1 cellular context compared by ENCODE assay signal in the genomic region with DNA sequence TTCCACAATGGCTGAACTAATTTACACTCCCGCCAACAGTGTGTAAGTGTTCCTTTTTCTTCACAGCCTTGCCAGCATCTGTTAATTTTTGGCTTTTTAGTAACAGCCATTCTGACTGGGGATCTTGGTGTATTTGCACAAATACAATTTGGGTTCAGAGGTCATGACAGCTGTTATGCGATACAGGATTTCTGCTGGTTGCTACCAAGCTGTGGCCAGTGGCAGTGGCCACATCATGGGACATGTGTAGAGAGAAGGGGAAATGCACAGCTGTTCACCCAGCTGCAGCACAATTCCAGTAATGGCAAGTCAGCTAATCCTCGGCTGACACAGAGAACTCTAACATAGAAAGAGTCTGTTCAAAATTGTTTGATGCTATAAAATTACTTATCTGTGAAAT.
TF ChIP-seq lines count a peak whose summit lies in the region.

No MANE protein-coding gene starts in this region.

TF ChIP-seq in K562, 482 proteins besides CTCF, POLR2A, EP300 and RAD21:
- TF ChIP-seq NR2C1 (IDR thresholded peaks at IDR 0.05): peak; percentile 44; the same call in 1 of the 2 replicates
- TF ChIP-seq NR2C1 (tag; IDR thresholded peaks at IDR 0.05): no peak
- no peak for TF ChIP-seq ZFP1 (CRISPR knock-in tag; IDR thresholded peaks at IDR 0.05)
- TF ChIP-seq KLF1 (tag; IDR thresholded peaks at IDR 0.05): no peak
- no peak for TF ChIP-seq EZH2 (IDR thresholded peaks at IDR 0.05; ENCODE audit: borderline replicate concordance, low read depth, low read length)
- no peak for TF ChIP-seq ZNF23 (CRISPR knock-in tag; IDR thresholded peaks at IDR 0.05)
- no peak for TF ChIP-seq SIRT6 (IDR thresholded peaks at IDR 0.05; ENCODE audit: low read depth, low read length)
- no peak for TF ChIP-seq ZMIZ1 (IDR thresholded peaks at IDR 0.05; ENCODE audit: low read depth in 2 of 2, low read length in 2 of 2)
- no peak for TF ChIP-seq ZNF12 (CRISPR knock-in tag; IDR thresholded peaks at IDR 0.05)
- TF ChIP-seq RFX7 (CRISPR knock-in tag; IDR thresholded peaks at IDR 0.05): no peak
